In genomic region chr14:75002392-75003249, GRCh38 we compare ENCODE assay signal across 8 cellular contexts. TPM values are rescaled to one million over a fixed set of nuclear protein-coding genes. Genes with fewer than 3 reads are reported as not detected.
DNase-seq lines count a peak whose midpoint lies in the region; ATAC-seq and TF ChIP-seq lines count a peak whose summit lies in the region.

Gene EIF2B2, plus strand, starts transcription at chr14:75002921. Its CDS starts 70 bp downstream, at chr14:75002991.

- H3K4me1 ChIP-seq in gastroesophageal sphincter, result peaks cover 0 to 31% (median 11%) of the 10 kb centered on the region in 3 donors

- ATAC-seq in gastroesophageal sphincter, result peak; percentile 100

- TF ChIP-seq POLR2A in NB4 (IDR thresholded peaks at IDR 0.05; ENCODE audit: extremely low read depth, insufficient read length), result peak; percentile 40
- peak; percentile 6 to 45 for TF ChIP-seq POLR2A in gastroesophageal sphincter (IDR thresholded peaks at IDR 0.05)

- no peaks in the 10 kb centered on the region for H3K27me3 Mint-ChIP-seq in HFFc6 (ENCODE audit: insufficient read depth)
- H3K27me3 Mint-ChIP-seq in activated naive CD4-positive, alpha-beta T cell treated with anti-CD3 and anti-CD28 coated beads, Interleukin-2, amount 10 ng/mL, durations not matched to agents 7 days and 5 days, result peaks cover 14% of the 10 kb centered on the region

- H3K4me3 Mint-ChIP-seq in HFFc6, result peak within 1 kb of the TSS; percentile 92
- H3K4me3 Mint-ChIP-seq in activated naive CD4-positive, alpha-beta T cell treated with anti-CD3 and anti-CD28 coated beads, Interleukin-2, amount 10 ng/mL, durations not matched to agents 7 days and 5 days, result peak within 1 kb of the TSS; percentile 93

- H3K4me3 ChIP-seq in NB4 (ENCODE audit: low read depth, low read length), result peak within 1 kb of the TSS; percentile 92
- H3K4me3 ChIP-seq in SK-N-MC, result peak within 1 kb of the TSS; percentile 93
- H3K4me3 ChIP-seq in gastroesophageal sphincter, result peak within 1 kb of the TSS; percentile 59 to 77

- H3K27ac ChIP-seq in SK-N-MC (peak within 1 kb of the TSS; percentile 79), gastroesophageal sphincter (peak within 1 kb of the TSS; percentile 40 to 91 (median 88))

- CTCF ChIA-PET in activated naive CD4-positive, alpha-beta T cell treated with anti-CD3 and anti-CD28 coated beads, Interleukin-2, amount 10 ng/mL, durations not matched to agents 7 days and 5 days (lab: Charles Lee), result interaction anchor here (0.8 to 3.1 kb wide), 2 partner anchors 53 to 56 kb away, joined by 3 to 17 read pairs; no protein-coding TSS in a partner anchor

- no peaks in the 10 kb centered on the region for H3K27me3 ChIP-seq in gastroesophageal sphincter

- H3K9ac ChIP-seq in SK-N-MC (ENCODE audit: insufficient read length), result peak within 1 kb of the TSS; percentile 83

- H3K27ac Mint-ChIP-seq in HFFc6, result peak within 1 kb of the TSS; percentile 97
- H3K27ac Mint-ChIP-seq in activated naive CD4-positive, alpha-beta T cell treated with anti-CD3 and anti-CD28 coated beads, Interleukin-2, amount 10 ng/mL, durations not matched to agents 7 days and 5 days, result peak within 1 kb of the TSS; percentile 83

- DNase-seq in GM04503 (ENCODE audit: low read depth), result peak; percentile 78
- peak; percentile 93 for DNase-seq in HFFc6
- peak; percentile 99 for DNase-seq in NB4 (ENCODE audit: low read depth)
- DNase-seq in SK-N-MC (ENCODE audit: low read depth, low spot score), result no peak
- peak; percentile 99 for DNase-seq in activated naive CD4-positive, alpha-beta T cell treated with anti-CD3 and anti-CD28 coated beads, Interleukin-2, amount 10 ng/mL, durations not matched to agents 7 days and 5 days
- DNase-seq in non-pigmented ciliary epithelial cell (ENCODE audit: low read depth), result peak; percentile 77
- peak; percentile 98 for DNase-seq in superior temporal gyrus (ENCODE audit: extremely low spot score)

- 0 to 1% methylated on average over 6 to 17 of the region's 66 CpGs for WGBS in gastroesophageal sphincter (ENCODE audit: low coverage in 1 of 2), 2 donors

- H3K36me3 Mint-ChIP-seq in HFFc6 (ENCODE audit: low read depth), result peaks cover 48% of the 10 kb centered on the region
- H3K36me3 Mint-ChIP-seq in activated naive CD4-positive, alpha-beta T cell treated with anti-CD3 and anti-CD28 coated beads, Interleukin-2, amount 10 ng/mL, durations not matched to agents 7 days and 5 days, result peaks cover 54% of the 10 kb centered on the region

- peaks cover 4% of the 10 kb centered on the region; the same call in 1 of the 2 replicates for H3K9me3 Mint-ChIP-seq in HFFc6
- H3K9me3 Mint-ChIP-seq in activated naive CD4-positive, alpha-beta T cell treated with anti-CD3 and anti-CD28 coated beads, Interleukin-2, amount 10 ng/mL, durations not matched to agents 7 days and 5 days, result peaks cover 5% of the 10 kb centered on the region

- peaks cover 32% of the 10 kb centered on the region for H3K4me1 Mint-ChIP-seq in HFFc6 (ENCODE audit: low read depth)
- H3K4me1 Mint-ChIP-seq in activated naive CD4-positive, alpha-beta T cell treated with anti-CD3 and anti-CD28 coated beads, Interleukin-2, amount 10 ng/mL, durations not matched to agents 7 days and 5 days, result peaks cover 49% of the 10 kb centered on the region

- no peaks in the 10 kb centered on the region for H3K9me3 ChIP-seq in SK-N-MC (ENCODE audit: low read depth, low read length)
- no peaks in the 10 kb centered on the region for H3K9me3 ChIP-seq in gastroesophageal sphincter

- peak; percentile 12 for TF ChIP-seq EP300 in gastroesophageal sphincter (IDR thresholded peaks at IDR 0.05)

- TF ChIP-seq CTCF in HFFc6 (IDR thresholded peaks at IDR 0.05), result peak; percentile 36
- TF ChIP-seq CTCF in NB4 (IDR thresholded peaks at IDR 0.05; ENCODE audit: low read depth, low read length), result no peak
- TF ChIP-seq CTCF in gastroesophageal sphincter (IDR thresholded peaks at IDR 0.05), result peak in 3 of 4 experiments; percentile 33 to 55 (median 39)

- H3K36me3 ChIP-seq in SK-N-MC (ENCODE audit: insufficient read depth, low read length) (peaks cover 34% of the 10 kb centered on the region), gastroesophageal sphincter (peaks cover 0 to 32% of the 10 kb centered on the region in 2 donors)

RNA-seq across cellular contexts. Expression of gene EIF2B2, which starts in this region (rescaled TPM):
- total RNA-seq in HFFc6 (2021; fragmentation: NEBNext Ultra II Directional; extraction: Animal tissue kit (Norgen Biotek cat#: 25700)), result 10 to 100 TPM; 55.5 to 66.1 (median 59.0) TPM
- total RNA-seq in gastroesophageal sphincter, result 10 to 100 TPM; 28.1 to 56.2 (median 36.6) TPM
